ENCODE assay signal across 1 cellular context in genomic region chr19:961866-962620, GRCh38.
TF ChIP-seq lines count a peak whose summit lies in the region.

No MANE protein-coding gene starts in this region.

TF ChIP-seq in SK-N-SH, 30 proteins besides CTCF, POLR2A, EP300 and RAD21 (continued from another document):
- TF ChIP-seq PBX3 (IDR thresholded peaks at IDR 0.05): no peak
- no peak for TF ChIP-seq SMC3 (IDR thresholded peaks at IDR 0.05; ENCODE audit: low read depth, low read length)
- TF ChIP-seq SIN3A (IDR thresholded peaks at IDR 0.05; ENCODE audit: borderline replicate concordance, low read depth, low read length): no peak
- TF ChIP-seq RCOR1 (IDR thresholded peaks at IDR 0.05; ENCODE audit: low read length): no peak
- TF ChIP-seq YY1 (IDR thresholded peaks at IDR 0.05; ENCODE audit: low read depth): no peak
- no peak for TF ChIP-seq MAX (IDR thresholded peaks at IDR 0.05; ENCODE audit: low read depth)
- TF ChIP-seq GABPA (IDR thresholded peaks at IDR 0.05; ENCODE audit: low read depth): no peak
- TF ChIP-seq NRF1 (IDR thresholded peaks at IDR 0.05; ENCODE audit: low read depth, low read length): no peak
- no peak for TF ChIP-seq POLR2AphosphoS5 (IDR thresholded peaks at IDR 0.05; ENCODE audit: low read depth, low read length)
- TF ChIP-seq TAF1 (IDR thresholded peaks at IDR 0.05; ENCODE audit: borderline replicate concordance, low read depth, low read length): no peak
